15 cellular contexts compared by ENCODE assay signal in genomic region chr5:55429221-55429620, GRCh38.
"Had no signal": no experiment of that assay in that cellular context is flagged by ENCODE, and none has a peak within 500 bp of the region (broad histone marks: within the 10 kb centered on the region; RNA-seq: fewer than 3 reads in every experiment).

No MANE protein-coding gene starts in this region.

- H3K27ac Mint-ChIP-seq: activated CD4-positive, alpha-beta memory T cell treated with anti-CD3 and anti-CD28 coated beads for 36 hours; activated CD4-positive, alpha-beta T cell treated with anti-CD3 and anti-CD28 coated beads for 36 hours; activated naive CD8-positive, alpha-beta T cell treated with anti-CD3 and anti-CD28 coated beads, Interleukin-2, amount 50 U/mL, for 24 hours; immature natural killer cell; memory B cell; stimulated activated memory B cell treated with anti-CD40 and anti-IgM and Interleukin-4, amounts not matched to agents 10 μg/mL and 1 μg/mL and 100 μg/mL, for 72 hours had no signal

- H3K27me3 Mint-ChIP-seq: activated CD4-positive, alpha-beta memory T cell treated with anti-CD3 and anti-CD28 coated beads for 36 hours; activated CD4-positive, alpha-beta T cell treated with anti-CD3 and anti-CD28 coated beads for 36 hours; activated naive CD8-positive, alpha-beta T cell treated with anti-CD3 and anti-CD28 coated beads, Interleukin-2, amount 50 U/mL, for 24 hours; memory B cell; naive thymus-derived CD8-positive, alpha-beta T cell; stimulated activated memory B cell treated with anti-CD40 and anti-IgM and Interleukin-4, amounts not matched to agents 10 μg/mL and 1 μg/mL and 100 μg/mL, for 72 hours had no signal

- DNase-seq: activated CD4-positive, alpha-beta memory T cell treated with anti-CD3 and anti-CD28 coated beads for 36 hours; activated CD4-positive, alpha-beta T cell treated with anti-CD3 and anti-CD28 coated beads for 36 hours; activated naive CD8-positive, alpha-beta T cell treated with anti-CD3 and anti-CD28 coated beads, Interleukin-2, amount 50 U/mL, for 24 hours; activated T-cell treated with anti-CD3 and anti-CD28 coated beads for 4 hours; cerebellar nuclear complex; effector CD8-positive, alpha-beta T cell; immature natural killer cell; kidney glomerular epithelial cell; naive thymus-derived CD8-positive, alpha-beta T cell; spleen; stimulated activated CD4-positive, alpha-beta T cell treated with anti-CD3 and anti-CD28 coated beads, Interleukin-4, amount 100 ng/mL, for 4 hours; T-helper 2 cell had no signal

- H3K4me3 Mint-ChIP-seq: activated CD4-positive, alpha-beta memory T cell treated with anti-CD3 and anti-CD28 coated beads for 36 hours; activated CD4-positive, alpha-beta T cell treated with anti-CD3 and anti-CD28 coated beads for 36 hours; activated naive CD8-positive, alpha-beta T cell treated with anti-CD3 and anti-CD28 coated beads, Interleukin-2, amount 50 U/mL, for 24 hours; activated T-helper 1 cell treated with anti-CD3 and anti-CD28 coated beads, Interleukin-12 subunit alpha, Interleukin-12 subunit beta, Interleukin-2, Interleukin-4 antibody, amounts not matched to agents 30 ng/mL and 10 ng/mL and 1 ng/mL, durations not matched to agents 14 hours and 24 hours and 36 hours; immature natural killer cell; memory B cell; stimulated activated memory B cell treated with anti-CD40 and anti-IgM and Interleukin-4, amounts not matched to agents 10 μg/mL and 1 μg/mL and 100 μg/mL, for 72 hours had no signal

- H3K4me1 Mint-ChIP-seq: activated CD4-positive, alpha-beta T cell treated with anti-CD3 and anti-CD28 coated beads for 36 hours; immature natural killer cell; memory B cell; naive thymus-derived CD8-positive, alpha-beta T cell; stimulated activated memory B cell treated with anti-CD40 and anti-IgM and Interleukin-4, amounts not matched to agents 10 μg/mL and 1 μg/mL and 100 μg/mL, for 72 hours had no signal

- ATAC-seq: activated CD4-positive, alpha-beta T cell treated with anti-CD3 and anti-CD28 coated beads for 36 hours; activated naive CD8-positive, alpha-beta T cell treated with anti-CD3 and anti-CD28 coated beads, Interleukin-2, amount 50 U/mL, for 24 hours; naive thymus-derived CD8-positive, alpha-beta T cell; stimulated activated memory B cell treated with anti-CD40 and anti-IgM and Interleukin-4, amounts not matched to agents 10 μg/mL and 1 μg/mL and 100 μg/mL, for 72 hours had no signal
